In the genomic region with DNA sequence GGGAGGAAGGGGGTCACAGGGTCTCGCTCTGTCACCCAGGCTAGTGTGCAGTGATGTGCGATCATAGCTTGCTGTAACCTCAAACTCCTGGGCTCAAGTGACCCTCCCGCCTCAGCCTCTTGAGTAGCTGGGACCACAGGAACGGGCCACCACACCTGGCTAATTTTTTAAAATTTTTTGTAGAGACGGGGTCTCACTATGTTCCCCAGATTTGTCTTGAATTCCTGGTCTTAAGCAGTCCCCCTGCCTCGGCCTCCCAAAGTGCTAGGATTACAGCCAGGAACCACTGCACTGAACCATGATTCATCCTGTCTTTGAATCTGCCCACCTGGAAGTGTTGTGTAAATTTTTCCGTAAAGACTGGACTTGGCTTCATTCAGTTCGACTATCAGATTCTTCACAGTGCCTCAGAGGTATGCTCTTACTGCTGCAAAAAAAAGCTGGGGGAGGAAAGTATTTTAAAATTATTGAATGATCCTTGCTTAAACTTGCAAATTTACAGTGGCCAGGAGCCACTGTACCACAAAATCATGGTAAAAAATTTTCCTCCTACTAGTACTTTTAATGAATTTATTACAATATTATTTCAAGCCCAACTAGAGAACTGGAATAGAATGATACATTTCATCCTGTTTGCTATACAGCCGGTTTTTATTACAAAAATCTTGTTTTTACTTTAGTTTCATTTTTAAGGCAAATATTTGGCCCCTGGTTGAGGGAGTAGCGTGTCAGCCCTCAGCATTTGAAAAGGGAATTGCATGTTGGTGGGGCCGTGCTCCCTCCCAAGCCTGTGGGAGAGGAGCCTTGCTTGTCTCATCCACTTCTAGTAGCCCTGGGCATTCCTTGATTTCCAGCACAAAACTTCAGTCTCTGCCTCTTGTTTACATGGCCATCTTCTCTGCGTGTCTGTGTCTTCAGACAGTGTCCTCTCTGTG, we compare ENCODE assay signal across 13 cellular contexts.
DNase-seq lines count a peak whose midpoint lies in the region; ATAC-seq lines count a peak whose summit lies in the region.
"Had no signal": no experiment of that assay in that cellular context is flagged by ENCODE, and none has a peak within 500 bp of the region (broad histone marks: within the 10 kb centered on the region; RNA-seq: fewer than 3 reads in every experiment).

No MANE protein-coding gene starts in this region.

- no peaks in the 10 kb centered on the region for H3K36me3 ChIP-seq in thymus (ENCODE audit: control insufficient read depth, insufficient read depth)

- no peak for ATAC-seq in activated naive CD8-positive, alpha-beta T cell treated with anti-CD3 and anti-CD28 coated beads, Interleukin-2, amount 10 ng/mL, durations not matched to agents 7 days and 5 days (ENCODE audit: low read depth)
- ATAC-seq in HG03439 (IDR thresholded peaks at IDR 0.05; ENCODE audit: unreplicated experiment) (no peak), GM18519 (IDR thresholded peaks at IDR 0.05; ENCODE audit: low FRiP score, unreplicated experiment) (no peak), GM18517 (IDR thresholded peaks at IDR 0.05; ENCODE audit: unreplicated experiment) (no peak)

- no peaks in the 10 kb centered on the region for H3K9me3 Mint-ChIP-seq in activated naive CD4-positive, alpha-beta T cell treated with anti-CD3 and anti-CD28 coated beads, Interleukin-2, amount 10 ng/mL, durations not matched to agents 7 days and 5 days
- H3K9me3 Mint-ChIP-seq in activated naive CD8-positive, alpha-beta T cell treated with anti-CD3 and anti-CD28 coated beads, Interleukin-2, amount 10 ng/mL, durations not matched to agents 7 days and 5 days: peaks cover 3% of the 10 kb centered on the region
- H3K9me3 Mint-ChIP-seq: activated T-cell treated with anti-CD3 and anti-CD28 coated beads, Interleukin-2, amount 50 U/mL, for 4 hours; endodermal cell; stimulated activated naive B cell treated with anti-CD40 and anti-IgM and Interleukin-4, amounts not matched to agents 10 μg/mL and 1 μg/mL and 100 μg/mL, for 72 hours had no signal

- H3K4me1 ChIP-seq in thymus (ENCODE audit: control insufficient read depth, insufficient read depth, low read length): peaks cover 8% of the 10 kb centered on the region

- H3K4me3 ChIP-seq in thymus (ENCODE audit: low read length): no peak overlapping the region
- H3K4me3 ChIP-seq: lung had no signal

- H3K4me1 Mint-ChIP-seq in activated naive CD4-positive, alpha-beta T cell treated with anti-CD3 and anti-CD28 coated beads, Interleukin-2, amount 10 ng/mL, durations not matched to agents 7 days and 5 days: peaks cover 48% of the 10 kb centered on the region
- H3K4me1 Mint-ChIP-seq in activated naive CD8-positive, alpha-beta T cell treated with anti-CD3 and anti-CD28 coated beads, Interleukin-2, amount 10 ng/mL, durations not matched to agents 7 days and 5 days: peaks cover 25% of the 10 kb centered on the region

- no peaks in the 10 kb centered on the region for H3K36me3 Mint-ChIP-seq in activated naive CD4-positive, alpha-beta T cell treated with anti-CD3 and anti-CD28 coated beads, Interleukin-2, amount 10 ng/mL, durations not matched to agents 7 days and 5 days
- peaks cover 3% of the 10 kb centered on the region for H3K36me3 Mint-ChIP-seq in activated naive CD8-positive, alpha-beta T cell treated with anti-CD3 and anti-CD28 coated beads, Interleukin-2, amount 10 ng/mL, durations not matched to agents 7 days and 5 days
- H3K36me3 Mint-ChIP-seq: stimulated activated naive B cell treated with anti-CD40 and anti-IgM and Interleukin-4, amounts not matched to agents 10 μg/mL and 1 μg/mL and 100 μg/mL, for 72 hours had no signal

- DNase-seq in activated naive CD4-positive, alpha-beta T cell treated with anti-CD3 and anti-CD28 coated beads, Interleukin-2, amount 10 ng/mL, durations not matched to agents 7 days and 5 days: no peak
- DNase-seq in activated naive CD4-positive, alpha-beta T cell treated with Interleukin-2 at 50 U/mL for 16 hours: no peak
- no peak for DNase-seq in activated naive CD8-positive, alpha-beta T cell treated with anti-CD3 and anti-CD28 coated beads, Interleukin-2, amount 10 ng/mL, durations not matched to agents 7 days and 5 days
- peak; percentile 32 for DNase-seq in glomerular visceral epithelial cell (ENCODE audit: extremely low spot score)
- DNase-seq: endodermal cell; NCI-H526; stimulated activated naive B cell treated with anti-CD40 and anti-IgM and Interleukin-4, amounts not matched to agents 10 μg/mL and 1 μg/mL and 100 μg/mL, for 72 hours had no signal

- 91% methylated on average over 12 of the region's 12 CpGs for WGBS in thymus

- peak overlapping the region; percentile 42 for H3K27ac ChIP-seq in thymus (ENCODE audit: low read depth)

- peak overlapping the region; percentile 71 for H3K27ac Mint-ChIP-seq in activated naive CD4-positive, alpha-beta T cell treated with anti-CD3 and anti-CD28 coated beads, Interleukin-2, amount 10 ng/mL, durations not matched to agents 7 days and 5 days
- peak overlapping the region; percentile 93 for H3K27ac Mint-ChIP-seq in activated naive CD8-positive, alpha-beta T cell treated with anti-CD3 and anti-CD28 coated beads, Interleukin-2, amount 10 ng/mL, durations not matched to agents 7 days and 5 days
- H3K27ac Mint-ChIP-seq: endodermal cell; stimulated activated naive B cell treated with anti-CD40 and anti-IgM and Interleukin-4, amounts not matched to agents 10 μg/mL and 1 μg/mL and 100 μg/mL, for 72 hours had no signal

- POLR2A ChIA-PET in activated naive CD8-positive, alpha-beta T cell treated with anti-CD3 and anti-CD28 coated beads, Interleukin-2, amount 10 ng/mL, durations not matched to agents 7 days and 5 days (lab: Charles Lee): interaction anchor here (0.7 kb wide), 1 partner anchor 248 kb away, joined by 4 read pairs; no protein-coding TSS in a partner anchor

- H3K4me3 Mint-ChIP-seq in activated naive CD4-positive, alpha-beta T cell treated with anti-CD3 and anti-CD28 coated beads, Interleukin-2, amount 10 ng/mL, durations not matched to agents 7 days and 5 days: no peak overlapping the region
- H3K4me3 Mint-ChIP-seq in activated naive CD8-positive, alpha-beta T cell treated with anti-CD3 and anti-CD28 coated beads, Interleukin-2, amount 10 ng/mL, durations not matched to agents 7 days and 5 days: peak overlapping the region; percentile 11
- H3K4me3 Mint-ChIP-seq: activated T-cell treated with anti-CD3 and anti-CD28 coated beads, Interleukin-2, amount 50 U/mL, for 4 hours; endodermal cell had no signal

- no peaks in the 10 kb centered on the region for H3K27me3 ChIP-seq in thymus (ENCODE audit: control insufficient read depth, insufficient read depth)

- H3K27me3 Mint-ChIP-seq in activated naive CD4-positive, alpha-beta T cell treated with anti-CD3 and anti-CD28 coated beads, Interleukin-2, amount 10 ng/mL, durations not matched to agents 7 days and 5 days: no peaks in the 10 kb centered on the region
- H3K27me3 Mint-ChIP-seq in activated naive CD8-positive, alpha-beta T cell treated with anti-CD3 and anti-CD28 coated beads, Interleukin-2, amount 10 ng/mL, durations not matched to agents 7 days and 5 days: no peaks in the 10 kb centered on the region
- H3K27me3 Mint-ChIP-seq: stimulated activated naive B cell treated with anti-CD40 and anti-IgM and Interleukin-4, amounts not matched to agents 10 μg/mL and 1 μg/mL and 100 μg/mL, for 72 hours had no signal

- H3K9me3 ChIP-seq in thymus (ENCODE audit: control insufficient read depth): no peaks in the 10 kb centered on the region

- CTCF ChIA-PET in activated naive CD4-positive, alpha-beta T cell treated with anti-CD3 and anti-CD28 coated beads, Interleukin-2, amount 10 ng/mL, durations not matched to agents 7 days and 5 days (lab: Charles Lee): interaction anchor here (0.6 to 1.2 kb wide), 3 partner anchors 51 to 126 kb away, joined by 3 to 5 read pairs (median 4); no protein-coding TSS in a partner anchor
